Comparison of ENCODE assay signal across 2 cellular contexts in genomic region chrX:147468600-147468999, GRCh38.
TF ChIP-seq lines count a peak whose summit lies in the region.

No MANE protein-coding gene starts in this region.

TF ChIP-seq in HepG2, 621 proteins besides CTCF, POLR2A, EP300 and RAD21:
- TF ChIP-seq, protein P1, sequence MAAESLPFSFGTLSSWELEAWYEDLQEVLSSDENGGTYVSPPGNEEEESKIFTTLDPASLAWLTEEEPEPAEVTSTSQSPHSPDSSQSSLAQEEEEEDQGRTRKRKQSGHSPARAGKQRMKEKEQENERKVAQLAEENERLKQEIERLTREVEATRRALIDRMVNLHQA (CRISPR knock-in tag; IDR thresholded peaks at IDR 0.05): no peak
- TF ChIP-seq RAD51 (IDR thresholded peaks at IDR 0.05; ENCODE audit: borderline replicate concordance): peak; percentile 57; the same call in 1 of the 2 replicates

TF ChIP-seq in K562, 482 proteins besides CTCF, POLR2A, EP300 and RAD21 (continued from another document):
- TF ChIP-seq, protein P2, sequence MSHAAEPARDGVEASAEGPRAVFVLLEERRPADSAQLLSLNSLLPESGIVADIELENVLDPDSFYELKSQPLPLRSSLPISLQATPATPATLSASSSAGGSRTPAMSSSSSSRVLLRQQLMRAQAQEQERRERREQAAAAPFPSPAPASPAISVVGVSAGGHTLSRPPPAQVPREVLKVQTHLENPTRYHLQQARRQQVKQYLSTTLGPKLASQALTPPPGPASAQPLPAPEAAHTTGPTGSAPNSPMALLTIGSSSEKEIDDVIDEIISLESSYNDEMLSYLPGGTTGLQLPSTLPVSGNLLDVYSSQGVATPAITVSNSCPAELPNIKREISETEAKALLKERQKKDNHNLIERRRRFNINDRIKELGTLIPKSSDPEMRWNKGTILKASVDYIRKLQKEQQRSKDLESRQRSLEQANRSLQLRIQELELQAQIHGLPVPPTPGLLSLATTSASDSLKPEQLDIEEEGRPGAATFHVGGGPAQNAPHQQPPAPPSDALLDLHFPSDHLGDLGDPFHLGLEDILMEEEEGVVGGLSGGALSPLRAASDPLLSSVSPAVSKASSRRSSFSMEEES (CRISPR knock-in tag; IDR thresholded peaks at IDR 0.05): peak; percentile 82
TF ChIP-seq in K562: peak in this region for 1.
